24 cellular contexts compared by ENCODE assay signal in the genomic region with DNA sequence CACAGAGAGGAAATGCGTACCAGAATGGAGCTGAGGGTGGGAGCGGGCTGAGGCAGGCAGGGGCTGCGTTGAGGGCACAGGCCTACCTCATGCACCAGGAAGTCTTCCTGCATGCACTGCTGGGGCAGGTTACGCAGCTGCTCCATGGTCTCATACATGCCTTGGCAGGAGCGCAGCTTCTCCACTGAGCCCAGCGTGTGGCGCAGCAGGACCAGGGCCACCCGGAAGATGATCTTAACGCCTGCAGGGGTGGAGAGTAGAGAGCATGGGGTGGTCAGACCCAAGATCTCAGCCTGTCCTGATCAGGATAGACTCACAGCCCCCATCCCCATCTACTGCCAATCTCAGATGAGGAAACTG. TPM values are rescaled to one million over a fixed set of nuclear protein-coding genes. Genes with fewer than 3 reads are reported as not detected.
"Had no signal": no experiment of that assay in that cellular context is flagged by ENCODE, and none has a peak within 500 bp of the region (broad histone marks: within the 10 kb centered on the region; RNA-seq: fewer than 3 reads in every experiment).

No MANE protein-coding gene starts in this region.

- H3K4me2 ChIP-seq: neural progenitor cell had no signal

- H3K27me3 Mint-ChIP-seq: activated naive CD8-positive, alpha-beta T cell treated with anti-CD3 and anti-CD28 coated beads, Interleukin-2, amount 50 U/mL, for 24 hours; stimulated activated naive CD8-positive, alpha-beta T cell treated with anti-CD3 and anti-CD28 coated beads, Interleukin-15, Interleukin-2, amounts not matched to agents 100 ng/mL and 50 ng/mL, for 24 hours had no signal

- H3K4me3 ChIP-seq: lung, neural progenitor cell, ovary, prostate gland, thyroid gland had no signal

- H2AFZ ChIP-seq: neural progenitor cell had no signal

- H3K27me3 ChIP-seq: foreskin keratinocyte, neural progenitor cell, ovary, thyroid gland had no signal

- H3K9me3 ChIP-seq: ovary, prostate gland, thyroid gland had no signal

- H3K36me3 ChIP-seq: neural progenitor cell, ovary, prostate gland had no signal

- H3K27ac Mint-ChIP-seq: activated naive CD8-positive, alpha-beta T cell treated with anti-CD3 and anti-CD28 coated beads, Interleukin-2, amount 50 U/mL, for 24 hours; neural progenitor cell; stimulated activated naive CD8-positive, alpha-beta T cell treated with anti-CD3 and anti-CD28 coated beads, Interleukin-15, Interleukin-2, amounts not matched to agents 100 ng/mL and 50 ng/mL, for 24 hours; T-helper 1 cell treated with Interleukin-12 subunit alpha and Interleukin-12 subunit beta and Interleukin-4 antibody, amounts not matched to agents 30 μg/mL and 1 μg/mL, for 36 hours had no signal

- ATAC-seq: activated naive CD8-positive, alpha-beta T cell treated with anti-CD3 and anti-CD28 coated beads, Interleukin-2, amount 50 U/mL, for 24 hours; foreskin keratinocyte; left lobe of liver; naive thymus-derived CD4-positive, alpha-beta T cell; right cardiac atrium had no signal

- H3K27ac ChIP-seq: foreskin keratinocyte, neural progenitor cell, ovary, prostate gland, thyroid gland had no signal

- H3K9ac ChIP-seq: neural progenitor cell had no signal

- H3K9me3 Mint-ChIP-seq: activated naive CD8-positive, alpha-beta T cell treated with anti-CD3 and anti-CD28 coated beads, Interleukin-2, amount 50 U/mL, for 24 hours; naive thymus-derived CD4-positive, alpha-beta T cell; neural progenitor cell; stimulated activated naive CD8-positive, alpha-beta T cell treated with anti-CD3 and anti-CD28 coated beads, Interleukin-15, Interleukin-2, amounts not matched to agents 100 ng/mL and 50 ng/mL, for 24 hours; T-helper 1 cell treated with Interleukin-12 subunit alpha and Interleukin-12 subunit beta and Interleukin-4 antibody, amounts not matched to agents 30 μg/mL and 1 μg/mL, for 36 hours had no signal

- FAIRE-seq: urothelium cell line had no signal

- H3K4me3 Mint-ChIP-seq: activated naive CD8-positive, alpha-beta T cell treated with anti-CD3 and anti-CD28 coated beads, Interleukin-2, amount 50 U/mL, for 24 hours; naive thymus-derived CD4-positive, alpha-beta T cell; neural progenitor cell; stimulated activated naive CD8-positive, alpha-beta T cell treated with anti-CD3 and anti-CD28 coated beads, Interleukin-15, Interleukin-2, amounts not matched to agents 100 ng/mL and 50 ng/mL, for 24 hours; T-helper 1 cell treated with Interleukin-12 subunit alpha and Interleukin-12 subunit beta and Interleukin-4 antibody, amounts not matched to agents 30 μg/mL and 1 μg/mL, for 36 hours had no signal

- DNase-seq: activated CD4-positive, alpha-beta T cell treated with anti-CD3 and anti-CD28 coated beads, Interleukin-2, amount 50 U/mL, for 4 hours; activated effector memory CD4-positive, alpha-beta T cell treated with anti-CD3 and anti-CD28 coated beads, Interleukin-2, amount 50 U/mL, for 16 hours; activated naive CD4-positive, alpha-beta T cell treated with anti-CD3 and anti-CD28 coated beads, Interleukin-2, amount 50 U/mL, for 16 hours; activated naive CD8-positive, alpha-beta T cell treated with anti-CD3 and anti-CD28 coated beads, Interleukin-2, amount 50 U/mL, for 24 hours; aorta; dermis blood vessel endothelial cell; effector CD8-positive, alpha-beta T cell; foreskin keratinocyte; ovary; stimulated activated CD4-positive, alpha-beta T cell treated with anti-CD3 and anti-CD28 coated beads, Interleukin-12 subunit alpha, Interleukin-12 subunit beta, amount 100 ng/mL, for 4 hours; stimulated activated CD4-positive, alpha-beta T cell treated with anti-CD3 and anti-CD28 coated beads, Interleukin-4, amount 100 ng/mL, for 4 hours; substantia nigra; thyroid gland had no signal

RNA-seq across cellular contexts. Expression of gene MYL11, which starts 16.0 kb away (rescaled TPM):
- total RNA-seq: aorta, dermis blood vessel endothelial cell, foreskin keratinocyte, glomerular endothelial cell, kidney epithelial cell, left lobe of liver, lung, thyroid gland had no signal
- polyA plus RNA-seq: naive thymus-derived CD4-positive, alpha-beta T cell had no signal

RNA-seq across cellular contexts. Expression of gene SEPTIN1, which starts 23.8 kb away (rescaled TPM):
- total RNA-seq: dermis blood vessel endothelial cell, foreskin keratinocyte had no signal
